In the genomic region with DNA sequence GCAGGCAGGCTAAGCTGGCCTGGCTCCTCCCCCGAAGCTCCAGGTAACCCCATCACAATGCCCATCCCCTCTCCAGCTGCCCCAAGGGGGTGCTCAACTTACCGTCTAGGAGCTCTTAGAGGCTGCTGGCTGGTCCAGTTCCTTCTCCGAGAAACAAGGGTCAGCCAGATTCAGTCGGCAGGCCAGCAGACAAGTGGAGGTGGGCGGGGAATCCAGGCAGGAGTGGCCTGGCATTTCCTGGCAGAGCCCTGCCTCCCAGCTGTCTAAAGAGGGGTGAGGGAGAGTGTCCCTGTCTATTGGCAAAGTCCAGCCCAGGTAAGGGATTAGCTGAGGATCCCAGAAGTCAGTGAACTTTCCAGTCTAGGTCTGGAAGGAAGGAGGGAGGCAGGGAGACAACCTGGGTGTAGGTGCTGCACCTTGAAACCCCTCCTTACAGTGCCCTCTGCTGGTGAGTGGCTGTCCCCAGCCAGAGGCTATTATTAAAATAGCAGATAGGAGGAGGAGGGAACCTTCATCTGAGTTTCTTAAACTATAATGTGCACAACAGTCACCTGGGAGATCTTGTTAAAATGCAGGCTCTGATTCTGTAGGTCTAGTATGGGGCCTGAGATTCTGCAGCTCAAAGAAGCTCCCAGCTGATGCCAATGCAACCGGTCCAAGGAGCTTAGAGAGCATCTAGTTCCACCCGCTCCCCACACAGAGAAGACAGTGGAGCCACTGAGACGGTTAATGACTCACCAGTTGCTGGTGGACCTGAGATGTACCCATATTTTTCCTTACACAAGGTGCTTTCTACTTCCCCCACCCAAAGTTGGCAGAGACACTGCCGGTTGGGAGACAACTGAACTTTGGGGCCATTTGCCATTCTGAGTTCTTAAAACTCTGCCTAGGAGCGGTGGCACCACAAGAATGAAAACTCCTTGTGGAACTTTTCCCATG, we compare ENCODE assay signal across 8 cellular contexts. TPM values are rescaled to one million over a fixed set of nuclear protein-coding genes. Genes with fewer than 3 reads are reported as not detected.
DNase-seq lines count a peak whose midpoint lies in the region; ATAC-seq and TF ChIP-seq lines count a peak whose summit lies in the region.

A gene with protein sequence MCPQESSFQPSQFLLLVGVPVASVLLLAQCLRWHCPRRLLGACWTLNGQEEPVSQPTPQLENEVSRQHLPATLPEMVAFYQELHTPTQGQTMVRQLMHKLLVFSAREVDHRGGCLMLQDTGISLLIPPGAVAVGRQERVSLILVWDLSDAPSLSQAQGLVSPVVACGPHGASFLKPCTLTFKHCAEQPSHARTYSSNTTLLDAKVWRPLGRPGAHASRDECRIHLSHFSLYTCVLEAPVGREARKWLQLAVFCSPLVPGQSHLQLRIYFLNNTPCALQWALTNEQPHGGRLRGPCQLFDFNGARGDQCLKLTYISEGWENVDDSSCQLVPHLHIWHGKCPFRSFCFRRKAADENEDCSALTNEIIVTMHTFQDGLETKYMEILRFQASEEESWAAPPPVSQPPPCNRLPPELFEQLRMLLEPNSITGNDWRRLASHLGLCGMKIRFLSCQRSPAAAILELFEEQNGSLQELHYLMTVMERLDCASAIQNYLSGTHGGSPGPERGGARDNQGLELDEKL (minus strand): TSS at position 162 of the 939 bp plus-strand sequence. CDS start 4,147 bp downstream, outside the sequence.

- POLR2A ChIA-PET in A673 (lab: Charles Lee; ENCODE audit: low non-redundant PET), result interaction anchor here (0.6 kb wide), 1 partner anchor 17 kb away, joined by 5 read pairs; no protein-coding TSS in a partner anchor

- no peaks in the 10 kb centered on the region for H3K4me1 ChIP-seq in A673 (ENCODE audit: insufficient read depth, low read length, poor library complexity, severe bottlenecking)
- peaks cover 4 to 44% (median 5%) of the 10 kb centered on the region in 3 donors for H3K4me1 ChIP-seq in esophagus squamous epithelium

- H3K27ac ChIP-seq in A673 (ENCODE audit: low read depth, low read length, poor library complexity, severe bottlenecking), result no peak within 1 kb of the TSS
- no peak within 1 kb of the TSS for H3K27ac ChIP-seq in esophagus squamous epithelium

- H3K9me3 Mint-ChIP-seq in osteocyte (ENCODE audit: unreplicated experiment), result no peaks in the 10 kb centered on the region

- no peak for TF ChIP-seq POLR2A in esophagus squamous epithelium (IDR thresholded peaks at IDR 0.05)

- ATAC-seq in HG02938 (IDR thresholded peaks at IDR 0.05; ENCODE audit: unreplicated experiment) (no peak), GM21529 (IDR thresholded peaks at IDR 0.05; ENCODE audit: unreplicated experiment) (no peak)

- no peaks in the 10 kb centered on the region for H3K36me3 Mint-ChIP-seq in osteocyte (ENCODE audit: unreplicated experiment)

- H3K4me1 Mint-ChIP-seq in osteocyte (ENCODE audit: unreplicated experiment), result peaks cover 6% of the 10 kb centered on the region

- H3K27me3 Mint-ChIP-seq in osteocyte (ENCODE audit: unreplicated experiment), result peaks cover 22% of the 10 kb centered on the region

- 59 to 80% methylated on average over 1 to 8 of the region's 10 CpGs for WGBS in esophagus squamous epithelium, 2 donors

- no peak within 1 kb of the TSS for H3K27ac Mint-ChIP-seq in osteocyte (ENCODE audit: unreplicated experiment)

- TF ChIP-seq CTCF in A673 (conservative IDR thresholded peaks at IDR 0.05; ENCODE audit: low read depth, low read length) (peak; percentile 93), GM12875 (IDR thresholded peaks at IDR 0.05; ENCODE audit: borderline replicate concordance, insufficient read depth, low read depth, low read length) (peak; percentile 75; the same call in 1 of the 2 replicates), esophagus squamous epithelium (IDR thresholded peaks at IDR 0.05) (peak; percentile 58 to 84 (median 69)), osteocyte (IDR thresholded peaks at IDR 0.05) (peak; percentile 59)

- BruUV-seq in A673 (replicated peaks; lab: Mats Ljungman, UMichigan), result no TSS peak

- no peaks in the 10 kb centered on the region for H3K36me3 ChIP-seq in A673 (ENCODE audit: insufficient read depth, low read length, poor library complexity, severe bottlenecking)
- H3K36me3 ChIP-seq in esophagus squamous epithelium, result no peaks in the 10 kb centered on the region

- peak; percentile 48 for DNase-seq in A673 (ENCODE audit: low spot score)
- DNase-seq in NCI-H345 treated with DMSO at 0.1 percent for 48 hours (lab: John Stamatoyannopoulos, UW; ENCODE audit: unreplicated experiment), result peak; percentile 5
- DNase-seq in activated T-cell treated with anti-CD3 and anti-CD28 coated beads for 24 hours (ENCODE audit: low read depth), result peak; percentile 32
- no peak for DNase-seq in esophagus squamous epithelium (lab: John Stamatoyannopoulos, UW)
- no peak for DNase-seq in osteocyte (ENCODE audit: extremely low spot score, unreplicated experiment)

- H3K4me3 Mint-ChIP-seq in osteocyte (ENCODE audit: unreplicated experiment), result no peak within 1 kb of the TSS

- H3K4me3 ChIP-seq in A673 (ENCODE audit: low read depth, low read length, poor library complexity, severe bottlenecking) (no peak within 1 kb of the TSS), GM12875 (ENCODE audit: low read depth, low read length) (no peak within 1 kb of the TSS), esophagus squamous epithelium (no peak within 1 kb of the TSS)

- H3K27me3 ChIP-seq in A673 (replicated peaks; ENCODE audit: insufficient read depth, low read depth, low read length, poor library complexity), result no peaks in the 10 kb centered on the region
- H3K27me3 ChIP-seq in esophagus squamous epithelium, result no peaks in the 10 kb centered on the region

- CTCF ChIA-PET in A673 (lab: Charles Lee), result no interaction called here

- intact Hi-C loops in A673 (cut with micrococcal nuclease; ENCODE audit: unreplicated experiment) (loop anchor here (5.0 kb wide), 1 partner anchor 1057 kb away; no protein-coding TSS in a partner anchor), esophagus squamous epithelium (cut with DNase I) (no loop called here)

- no peaks in the 10 kb centered on the region for H3K9me3 ChIP-seq in A673 (ENCODE audit: low read depth, low read length, poor library complexity, severe bottlenecking)
- no peaks in the 10 kb centered on the region for H3K9me3 ChIP-seq in esophagus squamous epithelium

RNA-seq across cellular contexts. Expression of the gene that starts here (rescaled TPM):
- 0.41 and 1.2 TPM in 2 replicates for total RNA-seq in A673 (2021)
- total RNA-seq in esophagus squamous epithelium, result 1 to 10 TPM in 2 of 4 donors, under 1 TPM in 2; 0.42 to 1.2 (median 0.81) TPM
- total RNA-seq in osteocyte, result 0.51 and 0.76 TPM in 2 replicates

Comparison
In these comparisons a context has a peak if more than half of its experiments do, and no peak if none do; other contexts are left out.
1. DNase-seq: peak in A673 (single experiment), NCI-H345 treated with DMSO at 0.1 percent for 48 hours (single experiment) and activated T-cell treated with anti-CD3 and anti-CD28 coated beads for 24 hours (single experiment); none in esophagus squamous epithelium (single experiment) and osteocyte (single experiment).
2. Peak in every context shown above with its lines, with median percentiles within 50 percentile points of each other: CTCF ChIP-seq.